ENCODE assay signal across 1 cellular context in genomic region chr6:108559884-108560462, GRCh38.
TF ChIP-seq lines count a peak whose summit lies in the region.

No MANE protein-coding gene starts in this region.

TF ChIP-seq in GM23338, 12 proteins besides CTCF, POLR2A, EP300 and RAD21 (continued from another document):
- no peak for TF ChIP-seq REST (IDR thresholded peaks at IDR 0.05; ENCODE audit: unreplicated experiment)
- no peak for TF ChIP-seq ETS1 (IDR thresholded peaks at IDR 0.05)
- TF ChIP-seq EZH2phosphoT487 (IDR thresholded peaks at IDR 0.05; ENCODE audit: unreplicated experiment) = no peak
